ENCODE assay signal across 8 cellular contexts in the genomic region with DNA sequence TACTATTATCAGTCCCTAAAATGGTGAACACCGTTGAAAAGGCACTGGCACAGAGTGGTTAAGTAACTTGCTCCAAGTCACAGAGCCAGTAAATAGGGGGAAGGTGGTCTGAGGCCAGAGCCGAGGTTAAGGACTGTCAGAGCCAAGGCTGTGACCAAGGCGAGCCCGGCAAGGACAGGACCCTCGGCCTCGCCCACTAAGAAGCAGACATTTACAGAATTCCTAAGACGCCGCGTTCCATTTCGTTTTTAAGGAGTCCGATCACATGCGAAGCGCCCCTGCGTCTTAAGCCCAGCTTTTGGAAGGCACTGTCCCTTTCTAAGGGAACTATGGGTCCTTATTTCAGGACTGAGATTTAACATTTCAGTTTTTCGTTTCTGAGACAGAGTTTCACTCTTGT. TPM values are rescaled to one million over a fixed set of nuclear protein-coding genes. Genes with fewer than 3 reads are reported as not detected.
DNase-seq lines count a peak whose midpoint lies in the region; ATAC-seq and TF ChIP-seq lines count a peak whose summit lies in the region.

No MANE protein-coding gene starts in this region.

- peaks cover 21% of the 10 kb centered on the region for H3K4me1 Mint-ChIP-seq in Calu3 (ENCODE audit: low read depth, unreplicated experiment)

- CTCF ChIA-PET in Calu3 (lab: Charles Lee), result interaction anchor here (1.5 kb wide), 1 partner anchor 21 kb away, joined by 4 read pairs; no protein-coding TSS in a partner anchor

- no TSS peak for BruUV-seq in Calu3 (replicated peaks; lab: Mats Ljungman, UMichigan)

- H3K27ac ChIP-seq in OCI-LY1 (ENCODE audit: low read depth, low read length, poor library complexity, severe bottlenecking) (peak overlapping the region; percentile 56), neutrophil (no peak overlapping the region)

- ATAC-seq in GM18520 (IDR thresholded peaks at IDR 0.05; ENCODE audit: unreplicated experiment), result no peak
- no peak for ATAC-seq in HG02571 (IDR thresholded peaks at IDR 0.05; ENCODE audit: unreplicated experiment)
- no peak for ATAC-seq in GM19397 (IDR thresholded peaks at IDR 0.05; ENCODE audit: unreplicated experiment)

- peaks cover 57% of the 10 kb centered on the region for H3K36me3 Mint-ChIP-seq in Calu3 (ENCODE audit: insufficient read depth, unreplicated experiment)

- H3K27me3 ChIP-seq in OCI-LY1 (ENCODE audit: insufficient read depth, low read length) (no peaks in the 10 kb centered on the region), endocrine pancreas (ENCODE audit: control insufficient read depth, insufficient read depth, low read length) (no peaks in the 10 kb centered on the region), neutrophil (peaks cover under 1% of the 10 kb centered on the region)

- no peaks in the 10 kb centered on the region for H4K20me1 ChIP-seq in OCI-LY1 (ENCODE audit: insufficient read depth, low read length)

- peak overlapping the region; percentile 63 for H3K27ac Mint-ChIP-seq in Calu3 (ENCODE audit: unreplicated experiment)

- peaks cover 58% of the 10 kb centered on the region for H3K79me2 ChIP-seq in OCI-LY1 (ENCODE audit: insufficient read depth, low read length)

- peak overlapping the region; percentile 71 for H3K4me3 Mint-ChIP-seq in Calu3 (ENCODE audit: low read depth, unreplicated experiment)

- peaks cover 8% of the 10 kb centered on the region for H3K27me3 Mint-ChIP-seq in Calu3 (ENCODE audit: unreplicated experiment)

- H3K9ac ChIP-seq in OCI-LY1 (ENCODE audit: low read length) (peak overlapping the region; percentile 96), endocrine pancreas (ENCODE audit: control insufficient read depth, insufficient read depth, low read length) (peak overlapping the region; percentile 89)

- H3F3A ChIP-seq in OCI-LY1 (ENCODE audit: insufficient read depth, low read length), result no peaks in the 10 kb centered on the region

- H3K9me3 ChIP-seq in OCI-LY1 (ENCODE audit: low read length) (no peaks in the 10 kb centered on the region), endocrine pancreas (ENCODE audit: control insufficient read depth, low read length) (no peaks in the 10 kb centered on the region), neutrophil (no peaks in the 10 kb centered on the region)

- H3K4me1 ChIP-seq in OCI-LY1 (ENCODE audit: insufficient read depth, low read length, severe bottlenecking), result peaks cover 34% of the 10 kb centered on the region
- H3K4me1 ChIP-seq in endocrine pancreas (ENCODE audit: control insufficient read depth, insufficient read depth, low read length), result no peaks in the 10 kb centered on the region
- H3K4me1 ChIP-seq in neutrophil (ENCODE audit: control insufficient read depth in 1 of 2, insufficient read depth in 1 of 2, low read depth in 1 of 2, low read length in 1 of 2), result peaks cover 18 to 20% of the 10 kb centered on the region in 2 experiments

- no peak for DNase-seq in Calu3
- DNase-seq in HK-2 (ENCODE audit: unreplicated experiment), result no peak

- H3K4me2 ChIP-seq in OCI-LY1 (ENCODE audit: low read length), result peak overlapping the region; percentile 98

- no peaks in the 10 kb centered on the region for H3K9me2 ChIP-seq in OCI-LY1 (ENCODE audit: low read depth, low read length)

- intact Hi-C loops in Calu3 (cut with micrococcal nuclease; ENCODE audit: unreplicated experiment), result loop anchor here (2.0 to 10.0 kb wide), 2 partner anchors 29 to 97 kb away; no protein-coding TSS in a partner anchor

- H3K36me3 ChIP-seq in OCI-LY1 (ENCODE audit: insufficient read depth, low read length) (peaks cover 30% of the 10 kb centered on the region), endocrine pancreas (ENCODE audit: control insufficient read depth, insufficient read depth, low read length) (no peaks in the 10 kb centered on the region), neutrophil (no peaks in the 10 kb centered on the region)

- no peak overlapping the region for H2AFZ ChIP-seq in OCI-LY1 (ENCODE audit: low read length)

- no peaks in the 10 kb centered on the region for H3K9me3 Mint-ChIP-seq in Calu3 (ENCODE audit: low read depth, unreplicated experiment)

- H3K4me3 ChIP-seq in OCI-LY1 (ENCODE audit: low read depth, low read length, poor library complexity, severe bottlenecking) (peak overlapping the region; percentile 76), endocrine pancreas (ENCODE audit: control insufficient read depth, insufficient read depth, low read length) (peak overlapping the region; percentile 64), neutrophil (ENCODE audit: low read depth in 1 of 2, low read length in 1 of 2) (peak overlapping the region; percentile 75 to 81)

- TF ChIP-seq CTCF in Calu3 (IDR thresholded peaks at IDR 0.05; ENCODE audit: unreplicated experiment), result no peak
- TF ChIP-seq CTCF in OCI-LY1 (IDR thresholded peaks at IDR 0.05; ENCODE audit: low read length), result no peak
- no peak for TF ChIP-seq CTCF in neutrophil (IDR thresholded peaks at IDR 0.05)

RNA-seq across cellular contexts. Expression of gene PDIA6, which starts 1.0 kb away (rescaled TPM):
- total RNA-seq in Calu3 (2022), result 313 and 317 TPM in 2 replicates
